ENCODE assay signal across 14 cellular contexts in the genomic region with DNA sequence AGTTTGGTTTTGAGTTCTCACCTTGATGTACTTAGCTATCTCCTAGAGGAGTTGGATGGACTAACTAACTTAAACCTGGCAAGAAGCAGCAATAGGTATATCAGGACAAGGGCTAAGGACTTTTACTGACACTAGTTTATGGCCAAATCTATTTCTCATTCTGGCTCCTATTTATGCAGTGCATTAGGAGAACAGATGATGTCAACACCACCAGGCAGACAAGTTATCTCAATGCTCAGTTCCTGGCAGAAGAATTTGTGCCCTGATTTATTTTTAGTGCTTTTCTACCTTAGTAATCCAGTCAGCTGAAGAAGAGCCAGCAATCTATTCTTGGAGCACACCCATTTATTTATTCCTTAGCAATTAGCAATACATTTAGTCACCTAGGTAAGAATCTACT. TPM values are rescaled to one million over a fixed set of nuclear protein-coding genes. Genes with fewer than 3 reads are reported as not detected.
DNase-seq lines count a peak whose midpoint lies in the region; TF ChIP-seq lines count a peak whose summit lies in the region.
"Had no signal": no experiment of that assay in that cellular context is flagged by ENCODE, and none has a peak within 500 bp of the region (broad histone marks: within the 10 kb centered on the region; RNA-seq: fewer than 3 reads in every experiment).

No MANE protein-coding gene starts in this region.

- no peak overlapping the region for H3K4me3 Mint-ChIP-seq in chondrocyte (ENCODE audit: unreplicated experiment)

- H3K4me1 ChIP-seq in skeletal muscle tissue (ENCODE audit: control insufficient read depth in 3 of 3, insufficient read depth in 3 of 3, low read length in 3 of 3) (peaks cover 5 to 29% (median 13%) of the 10 kb centered on the region in 3 donors), MM.1S (ENCODE audit: low read length) (0 out of 2 replicates have a peak, but pooled peaks cover 4% of the 10 kb centered on the region)

- no peaks in the 10 kb centered on the region for H3K9me3 Mint-ChIP-seq in chondrocyte (ENCODE audit: low read depth)

- no peaks in the 10 kb centered on the region for H3K9me3 ChIP-seq in skeletal muscle tissue (ENCODE audit: control insufficient read depth in 3 of 3, low read length in 3 of 3)
- no peaks in the 10 kb centered on the region for H3K9me3 ChIP-seq in MM.1S (replicated peaks; ENCODE audit: insufficient read depth, low read length)

- H3K36me3 ChIP-seq in skeletal muscle tissue (ENCODE audit: control insufficient read depth in 3 of 3, insufficient read depth in 3 of 3, low read length in 3 of 3), result no peaks in the 10 kb centered on the region
- H3K36me3 ChIP-seq in MM.1S (replicated peaks; ENCODE audit: insufficient read depth, low read length), result no peaks in the 10 kb centered on the region

- peak overlapping the region; percentile 97 for H3K27ac ChIP-seq in skeletal muscle tissue (ENCODE audit: low read depth, low read length)
- H3K27ac ChIP-seq in MM.1S (ENCODE audit: low read length), result no peak overlapping the region
- H3K27ac ChIP-seq: C4-2B had no signal

- no peaks in the 10 kb centered on the region for H3K79me2 ChIP-seq in MM.1S (ENCODE audit: low read length)

- peak overlapping the region; percentile 74 for H3K27ac Mint-ChIP-seq in chondrocyte (ENCODE audit: unreplicated experiment)

- no peaks in the 10 kb centered on the region for H4K20me1 ChIP-seq in MM.1S (ENCODE audit: insufficient read depth, low read length)

- TF ChIP-seq CTCF in chondrocyte (IDR thresholded peaks at IDR 0.05) (no peak), MM.1S (IDR thresholded peaks at IDR 0.05; ENCODE audit: low read length) (no peak)

- H3K9ac ChIP-seq in skeletal muscle tissue (ENCODE audit: low read depth in 1 of 3, low read length in 3 of 3) (peak overlapping the region; percentile 58 to 66 (median 60)), MM.1S (ENCODE audit: low read length) (no peak overlapping the region)

- no peaks in the 10 kb centered on the region for H3K27me3 ChIP-seq in skeletal muscle tissue (ENCODE audit: control insufficient read depth in 3 of 3, insufficient read depth in 3 of 3, low read length in 3 of 3)
- no peaks in the 10 kb centered on the region for H3K27me3 ChIP-seq in MM.1S (replicated peaks; ENCODE audit: insufficient read depth, low read length)

- no peaks in the 10 kb centered on the region for H3K9me2 ChIP-seq in MM.1S (replicated peaks; ENCODE audit: insufficient read depth, low read length)

- H3K4me3 ChIP-seq in skeletal muscle tissue (ENCODE audit: low read length in 3 of 3) (peak overlapping the region in 2 of 3 donors; percentile 5 to 18), MM.1S (ENCODE audit: low read length) (no peak overlapping the region)
- H3K4me3 ChIP-seq: K562 had no signal

- H3K4me2 ChIP-seq in MM.1S (ENCODE audit: low read depth, low read length), result no peak overlapping the region

- DNase-seq in LHCN-M2 (ENCODE audit: low read depth) (peak; percentile 56), chondrocyte (ENCODE audit: low spot score) (no peak), inferior parietal cortex (ENCODE audit: extremely low spot score) (peak; percentile 72), T-helper 2 cell (no peak), SW 1271 (lab: John Stamatoyannopoulos, UW) (no peak), NCI-H1694 treated with DMSO at 0.1 percent for 48 hours (lab: John Stamatoyannopoulos, UW) (no peak), MM.1S (no peak)
- DNase-seq: activated CD4-positive, CD25-positive, alpha-beta regulatory T cell treated with anti-CD3 and anti-CD28 coated beads, Interleukin-2, amount 50 U/mL, for 72 hours; dermis blood vessel endothelial cell; NCI-H2029 had no signal

- no peaks in the 10 kb centered on the region for H3K36me3 Mint-ChIP-seq in chondrocyte (ENCODE audit: low read depth)

- no peak overlapping the region for H2AFZ ChIP-seq in MM.1S (ENCODE audit: low read length)

- H3K27me3 Mint-ChIP-seq in chondrocyte (ENCODE audit: low read depth), result no peaks in the 10 kb centered on the region

- H3F3A ChIP-seq in MM.1S (ENCODE audit: insufficient read depth, low read length), result no peaks in the 10 kb centered on the region

- H3K4me1 Mint-ChIP-seq in chondrocyte (ENCODE audit: low read depth), result peaks cover 61% of the 10 kb centered on the region

RNA-seq across cellular contexts. Expression of gene MYOT, which starts 30.7 kb away (rescaled TPM):
- total RNA-seq in LHCN-M2 (2014; rRNA removed) (0.46 TPM in 1 of 2 replicates, not detected in the other), chondrocyte (not detected in 3 replicates), skeletal muscle tissue (54.8 TPM)
- 0.19 TPM for polyA plus RNA-seq in LHCN-M2 (2012)
- total RNA-seq: dermis blood vessel endothelial cell, K562 had no signal

RNA-seq across cellular contexts. Expression of gene PKD2L2, which starts 52.3 kb away (rescaled TPM):
- not detected in 2 replicates for total RNA-seq in LHCN-M2 (2014; rRNA removed)
- not detected for polyA plus RNA-seq in LHCN-M2 (2012)
- not detected in 3 replicates for total RNA-seq in chondrocyte
- total RNA-seq in skeletal muscle tissue, result 2.6 TPM
- polyA plus RNA-seq: liver had no signal

Comparison
In these comparisons a context has a peak if more than half of its experiments do, and no peak if none do; other contexts are left out.
1. DNase-seq: peak in LHCN-M2 (single experiment) and inferior parietal cortex (single experiment); none in chondrocyte (single experiment), T-helper 2 cell (0 of 5), SW 1271 (0 of 2), NCI-H1694 treated with DMSO at 0.1 percent for 48 hours (single experiment) and MM.1S (single experiment).
2. RNA of gene MYOT, which starts 30.7 kb away (total RNA-seq): 54.8 TPM in skeletal muscle tissue (single experiment); 0.46 TPM in LHCN-M2 and not detected in chondrocyte; every median in the first group is over 10 times any median in the second.